8 cellular contexts compared by ENCODE assay signal in genomic region chr17:58577696-58578095, GRCh38.
DNase-seq lines count a peak whose midpoint lies in the region; ATAC-seq and TF ChIP-seq lines count a peak whose summit lies in the region.

No MANE protein-coding gene starts in this region.

- no peak overlapping the region for H3K27ac Mint-ChIP-seq in neural crest cell (ENCODE audit: unreplicated experiment)

- TF ChIP-seq POLR2A in esophagus muscularis mucosa (IDR thresholded peaks at IDR 0.05; ENCODE audit: low read depth) = no peak

- no peak overlapping the region for H3K4me3 ChIP-seq in esophagus muscularis mucosa

- no peaks in the 10 kb centered on the region for H3K27me3 ChIP-seq in esophagus muscularis mucosa

- H3K9me3 ChIP-seq in esophagus muscularis mucosa = no peaks in the 10 kb centered on the region

- 22% methylated on average over 7 of the region's 7 CpGs for WGBS in esophagus muscularis mucosa

- peaks cover 23% of the 10 kb centered on the region for H3K27me3 Mint-ChIP-seq in neural crest cell (ENCODE audit: low read depth)

- no peaks in the 10 kb centered on the region for H3K36me3 ChIP-seq in esophagus muscularis mucosa

- no peak for TF ChIP-seq EP300 in esophagus muscularis mucosa (IDR thresholded peaks at IDR 0.05)

- no peaks in the 10 kb centered on the region for H3K4me1 ChIP-seq in esophagus muscularis mucosa

- in situ Hi-C loops in ACHN (cut with HindIII; ENCODE audit: low pct_ligation_motif_present, low pct_unique_long_range_greater_than_20kb, low sequenced_read_pairs) = no loop called here

- H3K27ac ChIP-seq in esophagus muscularis mucosa (replicated peaks in 1 of 4) (no peak overlapping the region), temporal lobe (ENCODE audit: low read depth, low read length) (peak overlapping the region; percentile 88)

- H3K36me3 Mint-ChIP-seq in neural crest cell (ENCODE audit: low read depth) = no peaks in the 10 kb centered on the region

- no peak overlapping the region for H3K4me3 Mint-ChIP-seq in neural crest cell

- ATAC-seq in GM21737 (IDR thresholded peaks at IDR 0.05; ENCODE audit: unreplicated experiment) = no peak

- DNase-seq in ACHN (peak; percentile 66), GM19238 (ENCODE audit: insufficient read length, low spot score) (peak; percentile 16), NCI-H748 treated with DMSO at 0.1 percent for 48 hours (lab: John Stamatoyannopoulos, UW) (peak; percentile 25), esophagus muscularis mucosa (ENCODE audit: extremely low spot score) (no peak), neural crest cell (ENCODE audit: low read depth, low spot score) (peak; percentile 68)
- DNase-seq in activated CD8-positive, alpha-beta memory T cell treated with anti-CD3 and anti-CD28 coated beads, Interleukin-2, amount 50 U/mL, for 48 hours = peak; percentile 59

- H3K9me3 Mint-ChIP-seq in neural crest cell = no peaks in the 10 kb centered on the region

- H3K4me1 Mint-ChIP-seq in neural crest cell = peaks cover 12% of the 10 kb centered on the region

- intact Hi-C loops in esophagus muscularis mucosa (cut with DNase I) = no loop called here

- TF ChIP-seq CTCF in esophagus muscularis mucosa (IDR thresholded peaks at IDR 0.05) (peak in 2 of 3 experiments; percentile 25 to 45), neural crest cell (conservative IDR thresholded peaks at IDR 0.05) (peak; percentile 74)
